ENCODE assay signal across 26 cellular contexts in genomic region chr13:20272104-20272503, GRCh38. TPM values are rescaled to one million over a fixed set of nuclear protein-coding genes. Genes with fewer than 3 reads are reported as not detected.
DNase-seq lines count a peak whose midpoint lies in the region; ATAC-seq, FAIRE-seq and TF ChIP-seq lines count a peak whose summit lies in the region.
"Had no signal": no experiment of that assay in that cellular context is flagged by ENCODE, and none has a peak within 500 bp of the region (broad histone marks: within the 10 kb centered on the region; RNA-seq: fewer than 3 reads in every experiment).

No MANE protein-coding gene starts in this region.

- H3K36me3 Mint-ChIP-seq in GM23338 (ENCODE audit: low read depth) (no peaks in the 10 kb centered on the region), mesothelial cell of epicardium (peaks cover 5% of the 10 kb centered on the region)
- H3K36me3 Mint-ChIP-seq: CD14-positive monocyte; CD4-positive, alpha-beta memory T cell; CD4-positive, CD25-positive, alpha-beta regulatory T cell; CD8-positive, alpha-beta memory T cell had no signal

- no peak for TF ChIP-seq CTCF in GM23338 (conservative IDR thresholded peaks at IDR 0.05; ENCODE audit: low read depth in 2 of 2)
- TF ChIP-seq CTCF in bronchial epithelial cell (IDR thresholded peaks at IDR 0.05; ENCODE audit: insufficient read depth, low read length, severe bottlenecking), result no peak
- no peak for TF ChIP-seq CTCF in mesothelial cell of epicardium (IDR thresholded peaks at IDR 0.05; ENCODE audit: unreplicated experiment)
- TF ChIP-seq CTCF in kidney (IDR thresholded peaks at IDR 0.05; ENCODE audit: borderline replicate concordance, extremely low read depth, insufficient read depth), result no peak

- H3K79me2 ChIP-seq in GM23338 (replicated peaks; ENCODE audit: insufficient read depth), result no peaks in the 10 kb centered on the region

- 0 out of 2 replicates have a peak overlapping the region, but pooled peaks have one; percentile 63 for H2AFZ ChIP-seq in GM23338

- H3K4me1 ChIP-seq in GM23338 (ENCODE audit: insufficient read depth), result no peaks in the 10 kb centered on the region
- no peaks in the 10 kb centered on the region for H3K4me1 ChIP-seq in kidney (ENCODE audit: control insufficient read depth in 1 of 2, insufficient read depth in 1 of 2, low read depth in 1 of 2, low read length in 2 of 2)
- H3K4me1 ChIP-seq: BE2C, BLaER1 had no signal

- no peak overlapping the region for H3K27ac Mint-ChIP-seq in GM23338
- peak overlapping the region; percentile 61 for H3K27ac Mint-ChIP-seq in mesothelial cell of epicardium
- H3K27ac Mint-ChIP-seq: CD14-positive monocyte; CD4-positive, CD25-positive, alpha-beta regulatory T cell had no signal

- DNase-seq in GM23338 (ENCODE audit: low spot score), result no peak
- no peak for DNase-seq in bronchial epithelial cell (ENCODE audit: low read depth)
- no peak for DNase-seq in mesothelial cell of epicardium (ENCODE audit: low spot score in 2 of 2, unreplicated experiment in 2 of 2)
- DNase-seq in MV-4-11 (lab: John Stamatoyannopoulos, UW), result no peak
- DNase-seq in kidney, result no peak
- DNase-seq: 8988T; ACHN; BE2C; C1 segment of cervical spinal cord; CD4-positive, alpha-beta memory T cell; CD4-positive, CD25-positive, alpha-beta regulatory T cell; CD8-positive, alpha-beta memory T cell; COR-L47; DMS 273 treated with DMSO at 0.1 percent for 48 hours; DMS153; DMS53; DMS79 treated with DMSO at 0.1 percent for 48 hours; GF-D8 had no signal

- H3K9me3 Mint-ChIP-seq in GM23338 (no peaks in the 10 kb centered on the region), mesothelial cell of epicardium (peaks cover 6% of the 10 kb centered on the region)
- H3K9me3 Mint-ChIP-seq: CD8-positive, alpha-beta memory T cell had no signal

- H3K27me3 Mint-ChIP-seq in GM23338 (ENCODE audit: insufficient read depth, low read depth, poor library complexity) (no peaks in the 10 kb centered on the region), mesothelial cell of epicardium (ENCODE audit: low read depth) (no peaks in the 10 kb centered on the region)

- intact Hi-C loops in kidney (cut with DNase I), result no loop called here

- no peak overlapping the region for H3K4me2 ChIP-seq in GM23338
- H3K4me2 ChIP-seq: BLaER1 had no signal

- ATAC-seq in GM23338, result no peak

- no peaks in the 10 kb centered on the region for H3F3A ChIP-seq in GM23338 (replicated peaks; ENCODE audit: low read depth)

- no peak overlapping the region for H3K4me3 Mint-ChIP-seq in GM23338
- H3K4me3 Mint-ChIP-seq in mesothelial cell of epicardium, result no peak overlapping the region
- H3K4me3 Mint-ChIP-seq: CD14-positive monocyte; CD8-positive, alpha-beta memory T cell had no signal

- FAIRE-seq in bronchial epithelial cell (lab: Jason Lieb, UNC), result peak; percentile 60
- FAIRE-seq in kidney (lab: Jason Lieb, UNC), result no peak
- FAIRE-seq: A204.1, G401.6, GM12891, GM19239 had no signal

- H3K9me2 ChIP-seq in GM23338 (ENCODE audit: insufficient read depth), result no peaks in the 10 kb centered on the region

- H3K4me1 Mint-ChIP-seq in GM23338, result no peaks in the 10 kb centered on the region
- H3K4me1 Mint-ChIP-seq in mesothelial cell of epicardium, result peaks cover 44% of the 10 kb centered on the region
- H3K4me1 Mint-ChIP-seq: CD14-positive monocyte; CD4-positive, alpha-beta memory T cell; CD4-positive, CD25-positive, alpha-beta regulatory T cell; CD8-positive, alpha-beta memory T cell had no signal

- H3K9ac ChIP-seq in kidney (ENCODE audit: low read length in 2 of 2), result no peak overlapping the region
- H3K9ac ChIP-seq: BLaER1 had no signal

- H3K27ac ChIP-seq in GM23338 (ENCODE audit: low read depth), result no peak overlapping the region
- H3K27ac ChIP-seq in kidney (ENCODE audit: low read depth in 2 of 2, low read length in 2 of 2), result no peak overlapping the region
- H3K27ac ChIP-seq: BLaER1 had no signal

- H3K36me3 ChIP-seq in GM23338 (ENCODE audit: insufficient read depth) (no peaks in the 10 kb centered on the region), bronchial epithelial cell (ENCODE audit: control insufficient read depth, insufficient read depth, low read length) (no peaks in the 10 kb centered on the region), kidney (ENCODE audit: control insufficient read depth in 1 of 2, insufficient read depth in 2 of 2, low read length in 2 of 2) (no peaks in the 10 kb centered on the region)
- H3K36me3 ChIP-seq: BE2C, BLaER1 had no signal

- H4K20me1 ChIP-seq in GM23338 (replicated peaks; ENCODE audit: insufficient read depth), result no peaks in the 10 kb centered on the region; the same call in 1 of the 2 replicates
- H4K20me1 ChIP-seq: BLaER1 had no signal

- no peaks in the 10 kb centered on the region for H3K9me3 ChIP-seq in kidney (ENCODE audit: control insufficient read depth in 1 of 2, low read length in 2 of 2)
- H3K9me3 ChIP-seq: BE2C, BLaER1 had no signal

- no peak overlapping the region for H3K4me3 ChIP-seq in GM23338
- H3K4me3 ChIP-seq in bronchial epithelial cell (ENCODE audit: low read depth, low read length), result no peak overlapping the region
- no peak overlapping the region for H3K4me3 ChIP-seq in kidney (ENCODE audit: low read length in 2 of 2)
- H3K4me3 ChIP-seq: BLaER1 had no signal

- H3K27me3 ChIP-seq in GM23338 (ENCODE audit: insufficient read depth) (no peaks in the 10 kb centered on the region), bronchial epithelial cell (ENCODE audit: control insufficient read depth, insufficient read depth, low read length) (no peaks in the 10 kb centered on the region)
- H3K27me3 ChIP-seq: BE2C, BLaER1 had no signal

TF ChIP-seq in GM23338, 12 proteins besides CTCF, POLR2A, EP300 and RAD21:
- TF ChIP-seq EZH2phosphoT487 (IDR thresholded peaks at IDR 0.05; ENCODE audit: unreplicated experiment), result no peak
TF ChIP-seq in GM23338: peak in this region for 0.

RNA-seq across cellular contexts. Expression of gene GJB6, which starts 40.0 kb away (rescaled TPM):
- total RNA-seq in GM23338 (2014; rRNA removed; shearing (Covaris generic)), result not detected in 2 replicates
- polyA plus RNA-seq in GM23338 (2016; fragmentation: Nextera tagmentation; extraction: Ambion mirVana), result not detected in 2 replicates
- 32.6 and 99.9 TPM in 2 replicates for total RNA-seq in bronchial epithelial cell
- total RNA-seq in mesothelial cell of epicardium, result 28.6 to 35.4 TPM (median 32.7 TPM) in 3 replicates
- not detected for total RNA-seq in kidney
- not detected for polyA plus RNA-seq in kidney (ENCODE audit: insufficient read depth, low read depth, low replicate concordance)
- total RNA-seq: A673 had no signal
- polyA plus RNA-seq: AG04450; CD14-positive monocyte; CD4-positive, alpha-beta memory T cell; CD8-positive, alpha-beta memory T cell had no signal

Comparison
In these comparisons a context has a peak if more than half of its experiments do, and no peak if none do; other contexts are left out.
1. RNA of gene GJB6, which starts 40.0 kb away (total RNA-seq): 28.6 to 35.4 TPM in mesothelial cell of epicardium and 32.6 to 99.9 TPM in bronchial epithelial cell; not detected in GM23338 and not detected in kidney (single experiment); every median in the first group is over 10 times any median in the second.